1 cellular context compared by ENCODE assay signal in genomic region chr3:142274908-142275307, GRCh38.
TF ChIP-seq lines count a peak whose summit lies in the region.

No MANE protein-coding gene starts in this region.

TF ChIP-seq in IMR-90, 13 proteins besides CTCF, POLR2A, EP300 and RAD21 (continued from another document):
- TF ChIP-seq CEBPB (IDR thresholded peaks at IDR 0.05; ENCODE audit: low read depth, low read length) (no peak), MXI1 (IDR thresholded peaks at IDR 0.05; ENCODE audit: borderline replicate concordance, low read depth, low read length) (no peak), RFX5 (IDR thresholded peaks at IDR 0.05; ENCODE audit: low read depth, low read length) (no peak), USF2 (IDR thresholded peaks at IDR 0.05; ENCODE audit: low read depth, low read length) (no peak), SMC3 (IDR thresholded peaks at IDR 0.05; ENCODE audit: low read depth, low read length) (no peak)
TF ChIP-seq in IMR-90: peak in this region for 0.
